ENCODE assay signal across 20 cellular contexts in genomic region chr7:987909-988308, GRCh38. TPM values are rescaled to one million over a fixed set of nuclear protein-coding genes. Genes with fewer than 3 reads are reported as not detected.
DNase-seq lines count a peak whose midpoint lies in the region; FAIRE-seq and TF ChIP-seq lines count a peak whose summit lies in the region.
"Had no signal": no experiment of that assay in that cellular context is flagged by ENCODE, and none has a peak within 500 bp of the region (broad histone marks: within the 10 kb centered on the region; RNA-seq: fewer than 3 reads in every experiment).

No MANE protein-coding gene starts in this region.

- no peak overlapping the region for H3K23ac ChIP-seq in H1 (ENCODE audit: insufficient read length)

- H3K9me3 ChIP-seq in BLaER1: no peaks in the 10 kb centered on the region
- H3K9me3 ChIP-seq in H1 (ENCODE audit: insufficient read depth in 2 of 2, low read depth in 1 of 2, low read length in 1 of 2): no peaks in the 10 kb centered on the region
- no peaks in the 10 kb centered on the region for H3K9me3 ChIP-seq in parathyroid adenoma (ENCODE audit: control insufficient read depth, low read length)
- no peaks in the 10 kb centered on the region for H3K9me3 ChIP-seq in sigmoid colon
- H3K9me3 ChIP-seq: A549, Peyer's patch, SJCRH30 had no signal

- WGBS in H1 (ENCODE audit: extremely low coverage in 1 of 2, insufficient coverage in 1 of 2, insufficient read length in 1 of 2, insufficient replicate concordance in 2 of 2, low coverage in 1 of 2, low lambda C conversion rate in 2 of 2, missing lambda C conversion rate in 1 of 2), 2 experiments: 100% methylated on average over 5 of the region's 6 CpGs; no CpG with 5 or more reads in 1 of the 2 experiments
- 23 to 49% methylated on average over 6 of the region's 6 CpGs for WGBS in sigmoid colon, 2 donors

- TF ChIP-seq CTCF in H1 (IDR thresholded peaks at IDR 0.05; ENCODE audit: control extremely low read depth in 1 of 3, insufficient read depth in 1 of 3, low read depth in 1 of 3, low read length in 3 of 3) (no peak), parathyroid adenoma (IDR thresholded peaks at IDR 0.05) (no peak), sigmoid colon (IDR thresholded peaks at IDR 0.05) (no peak)

- H4K20me1 ChIP-seq in BLaER1: no peaks in the 10 kb centered on the region
- H4K20me1 ChIP-seq in H1 (replicated peaks in 1 of 2; ENCODE audit: control insufficient read depth in 1 of 2, insufficient read depth in 2 of 2, low read length in 2 of 2): no peaks in the 10 kb centered on the region

- TF ChIP-seq POLR2A in H1 (IDR thresholded peaks at IDR 0.05; ENCODE audit: control extremely low read depth in 1 of 2, low read depth in 2 of 2, low read length in 2 of 2) (no peak), sigmoid colon (IDR thresholded peaks at IDR 0.05) (no peak)

- H3K4me2 ChIP-seq in BLaER1 (peak overlapping the region; percentile 84), H1 (ENCODE audit: insufficient read depth in 1 of 2, low read depth in 2 of 2, low read length in 2 of 2) (no peak overlapping the region), parathyroid adenoma (ENCODE audit: low read length) (no peak overlapping the region)
- H3K4me2 ChIP-seq: A549 had no signal

- no peak overlapping the region for H2BK120ac ChIP-seq in H1 (replicated peaks; ENCODE audit: low read depth, low read length)

- H3K9ac ChIP-seq in BLaER1: peak overlapping the region; percentile 69
- no peak overlapping the region for H3K9ac ChIP-seq in H1 (replicated peaks in 1 of 4; ENCODE audit: extremely low read depth in 1 of 4, low read depth in 3 of 4, low read length in 3 of 4)
- no peak overlapping the region for H3K9ac ChIP-seq in parathyroid adenoma

- no peak overlapping the region for H4K91ac ChIP-seq in H1 (replicated peaks; ENCODE audit: insufficient read length, low read length)

- no peak overlapping the region for H2BK15ac ChIP-seq in H1 (ENCODE audit: low read length)

- no peak overlapping the region for H2BK12ac ChIP-seq in H1 (ENCODE audit: low read depth, low read length)

- intact Hi-C loops in head of caudate nucleus (cut with DNase I) (no loop called here), sigmoid colon (cut with DNase I) (no loop called here)

- H4K5ac ChIP-seq in H1 (ENCODE audit: insufficient read length, low read depth, low read length): no peak overlapping the region

- TF ChIP-seq RAD21 in Ishikawa (IDR thresholded peaks at IDR 0.05; ENCODE audit: low read depth): no peak
- no peak for TF ChIP-seq RAD21 in H1 (IDR thresholded peaks at IDR 0.05 in 1 of 2, conservative IDR thresholded peaks at IDR 0.05 in 1 of 2; ENCODE audit: low read depth in 2 of 2, low read length in 2 of 2)

- no peaks in the 10 kb centered on the region for H3K27me3 ChIP-seq in BLaER1
- no peaks in the 10 kb centered on the region for H3K27me3 ChIP-seq in H1 (replicated peaks in 1 of 4; ENCODE audit: control insufficient read depth in 3 of 4, extremely low read depth in 1 of 4, insufficient read depth in 3 of 4, low read length in 3 of 4)
- no peaks in the 10 kb centered on the region for H3K27me3 ChIP-seq in parathyroid adenoma (ENCODE audit: control insufficient read depth, insufficient read depth, low read length)
- peaks cover 33 to 68% (median 48%) of the 10 kb centered on the region in 3 donors for H3K27me3 ChIP-seq in sigmoid colon

- DNase-seq in H1 (ENCODE audit: low read depth in 1 of 2, low spot score in 2 of 2) (no peak), head of caudate nucleus (no peak), sigmoid colon (no peak), NCI-H510A treated with DMSO at 0.1 percent for 48 hours (lab: John Stamatoyannopoulos, UW) (no peak)
- DNase-seq: HFFc6, KBM-7, NCI-H1092 treated with DMSO at 0.1 percent for 48 hours, NCI-H1436 treated with DMSO at 0.1 percent for 48 hours, NCI-H1930, Peyer's patch had no signal

- H2AFZ ChIP-seq in H1 (ENCODE audit: low read length): no peak overlapping the region
- peak overlapping the region; percentile 73 for H2AFZ ChIP-seq in parathyroid adenoma

- H3K27ac ChIP-seq in BLaER1: peak overlapping the region; percentile 92
- H3K27ac ChIP-seq in H1 (ENCODE audit: low read depth, low read length): no peak overlapping the region
- no peak overlapping the region for H3K27ac ChIP-seq in parathyroid adenoma
- H3K27ac ChIP-seq in sigmoid colon: no peak overlapping the region
- H3K27ac ChIP-seq: C4-2B, Peyer's patch, SJCRH30 had no signal

- no peaks in the 10 kb centered on the region for H3K79me1 ChIP-seq in H1 (ENCODE audit: low read depth, low read length)

- no peak overlapping the region for H2AK5ac ChIP-seq in H1 (ENCODE audit: low read depth, low read length)

- no peak overlapping the region; the same call in 1 of the 2 replicates for H3K18ac ChIP-seq in H1 (ENCODE audit: extremely low read depth, low read length)

- no peak overlapping the region for H3K56ac ChIP-seq in H1 (replicated peaks; ENCODE audit: insufficient read length, low read depth, low read length)

- TF ChIP-seq EP300 in Ishikawa (IDR thresholded peaks at IDR 0.05; ENCODE audit: borderline replicate concordance): no peak
- no peak for TF ChIP-seq EP300 in H1 (IDR thresholded peaks at IDR 0.05; ENCODE audit: borderline replicate concordance in 1 of 2, low read depth in 2 of 2, low read length in 2 of 2)
- TF ChIP-seq EP300 in sigmoid colon (IDR thresholded peaks at IDR 0.05): no peak

- H3K4me3 ChIP-seq in BLaER1: peak overlapping the region; percentile 29; the same call in 1 of the 2 replicates
- no peak overlapping the region for H3K4me3 ChIP-seq in H1 (ENCODE audit: extremely low read depth in 1 of 4, insufficient read depth in 2 of 4, low read depth in 3 of 4, low read length in 4 of 4)
- no peak overlapping the region for H3K4me3 ChIP-seq in parathyroid adenoma (ENCODE audit: low read depth, low read length)
- H3K4me3 ChIP-seq in sigmoid colon: no peak overlapping the region
- H3K4me3 ChIP-seq: A549, Peyer's patch had no signal

- no peak overlapping the region for H3K4ac ChIP-seq in H1 (replicated peaks; ENCODE audit: insufficient read length, low read depth, low read length)

- no peak overlapping the region for H2BK20ac ChIP-seq in H1 (ENCODE audit: low read length)

- H3K23me2 ChIP-seq in H1 (ENCODE audit: low read depth, low read length): no peaks in the 10 kb centered on the region

- H3K4me1 ChIP-seq in BLaER1 (peaks cover 95% of the 10 kb centered on the region), H1 (replicated peaks in 1 of 4; ENCODE audit: control insufficient read depth in 3 of 4, insufficient read depth in 4 of 4, low read length in 3 of 4) (peaks cover 0 to 5% (median 1%) of the 10 kb centered on the region in 4 experiments; a peak in 3 of 7 replicates), parathyroid adenoma (peaks cover 2% of the 10 kb centered on the region), sigmoid colon (peaks cover 0 to 12% (median 4%) of the 10 kb centered on the region in 4 donors)
- H3K4me1 ChIP-seq: SJCRH30 had no signal

- POLR2A ChIA-PET in H1 (lab: Charles Lee; ENCODE audit: partially characterized antibody): interaction anchor here (0.6 to 1.3 kb wide), 3 partner anchors 13 to 339 kb away, joined by 3 to 6 read pairs (median 4); partner anchors contain the start of gene COX19

- H3K79me2 ChIP-seq in H1 (ENCODE audit: control insufficient read depth in 1 of 2, insufficient read depth in 2 of 2, low read length in 2 of 2): no peaks in the 10 kb centered on the region
- H3K79me2 ChIP-seq in parathyroid adenoma: no peaks in the 10 kb centered on the region

- FAIRE-seq in H1 (lab: Jason Lieb, UNC): no peak
- FAIRE-seq: A549, G401.6, H54 had no signal

- H2BK5ac ChIP-seq in H1 (ENCODE audit: low read depth, low read length): no peak overlapping the region

- H4K8ac ChIP-seq in H1 (ENCODE audit: extremely low read depth, insufficient read depth, low read length): peak overlapping the region; percentile 68

- H3K36me3 ChIP-seq in BLaER1 (no peaks in the 10 kb centered on the region), H1 (ENCODE audit: control insufficient read depth in 2 of 4, insufficient read depth in 4 of 4, low read length in 3 of 4) (no peaks in the 10 kb centered on the region), parathyroid adenoma (ENCODE audit: control insufficient read depth, insufficient read depth, low read length) (no peaks in the 10 kb centered on the region), sigmoid colon (no peaks in the 10 kb centered on the region)
- H3K36me3 ChIP-seq: Peyer's patch, SJCRH30 had no signal

- CTCF ChIA-PET in H1 (lab: Charles Lee; ENCODE audit: partially characterized antibody): interaction anchor here (1.0 to 1.7 kb wide), 7 partner anchors 9 to 78 kb away, joined by 3 to 13 read pairs (median 4); no protein-coding TSS in a partner anchor

- H3K14ac ChIP-seq in H1 (ENCODE audit: insufficient read length): no peak overlapping the region

RNA-seq across cellular contexts. Expression of gene CYP2W1, which starts 4.9 kb away (rescaled TPM):
- not detected in 2 replicates for total RNA-seq in H1 (2021; fragmentation: NEBNext Ultra II Directional; extraction: Animal tissue kit (Norgen Biotek cat#: 25700))
- polyA plus RNA-seq in H1 (2011; rRNA removed): 0.05 TPM in 1 of 2 replicates, not detected in the other
- 0.04 TPM for polyA plus RNA-seq in H1 (2011; cell fraction: cytosol; rRNA removed)
- 0.16 TPM for polyA plus RNA-seq in H1 (2011; cell fraction: nucleus; rRNA removed)
- polyA plus RNA-seq in H1 (2012, experiment 1 of 2): 0.08 to 0.14 TPM (median 0.13 TPM) in 3 of 4 replicates, not detected in the other
- not detected for polyA plus RNA-seq in H1 (2012, experiment 2 of 2)
- polyA plus RNA-seq in H1 (2013, experiment 1 of 2): not detected
- polyA plus RNA-seq in H1 (2013, experiment 2 of 2): 0.04 TPM
- not detected in 2 replicates for polyA minus RNA-seq in H1 (2011; rRNA and poly(A)+ RNA removed)
- polyA minus RNA-seq in H1 (2011; cell fraction: cytosol; rRNA and poly(A)+ RNA removed): not detected
- not detected for polyA minus RNA-seq in H1 (2011; cell fraction: nucleus; rRNA and poly(A)+ RNA removed)
- total RNA-seq in sigmoid colon: under 1 TPM in 1 of 4 donors, not detected in 3; 0.83 TPM
- 1 to 10 TPM in 1 of 3 donors, not detected in 2; 3.8 TPM for polyA plus RNA-seq in sigmoid colon
- total RNA-seq: CD8-positive, alpha-beta memory T cell; Daoy; SJCRH30 had no signal
- polyA plus RNA-seq: A549; CD8-positive, alpha-beta memory T cell had no signal

RNA-seq across cellular contexts. Expression of gene COX19, which starts 12.6 kb away (rescaled TPM):
- total RNA-seq in H1 (2021; fragmentation: NEBNext Ultra II Directional; extraction: Animal tissue kit (Norgen Biotek cat#: 25700)): 7.9 and 9.0 TPM in 2 replicates
- polyA plus RNA-seq in H1 (2011; rRNA removed) (3.9 and 5.8 TPM in 2 replicates), sigmoid colon (10 to 100 TPM in 1 of 3 donors, 1 to 10 TPM in 2; 5.1 to 11.5 (median 6.0) TPM)
- polyA plus RNA-seq in H1 (2011; cell fraction: cytosol; rRNA removed): 5.7 TPM
- polyA plus RNA-seq in H1 (2011; cell fraction: nucleus; rRNA removed): 8.0 TPM
- 5.4 to 7.9 TPM (median 6.1 TPM) in 4 replicates for polyA plus RNA-seq in H1 (2012, experiment 1 of 2)
- polyA plus RNA-seq in H1 (2012, experiment 2 of 2): 3.6 TPM
- 7.3 TPM for polyA plus RNA-seq in H1 (2013, experiment 1 of 2)
- 7.1 TPM for polyA plus RNA-seq in H1 (2013, experiment 2 of 2)
- polyA minus RNA-seq in H1 (2011; rRNA and poly(A)+ RNA removed): 4.2 and 7.6 TPM in 2 replicates
- 3.3 TPM for polyA minus RNA-seq in H1 (2011; cell fraction: cytosol; rRNA and poly(A)+ RNA removed)
- polyA minus RNA-seq in H1 (2011; cell fraction: nucleus; rRNA and poly(A)+ RNA removed): 13.6 TPM
- 10 to 100 TPM in 1 of 4 donors, 1 to 10 TPM in 3; 8.9 to 12.7 (median 9.3) TPM for total RNA-seq in sigmoid colon

RNA-seq across cellular contexts. Expression of gene ADAP1, which starts 33.4 kb away (rescaled TPM):
- 5.4 and 5.8 TPM in 2 replicates for total RNA-seq in H1 (2021; fragmentation: NEBNext Ultra II Directional; extraction: Animal tissue kit (Norgen Biotek cat#: 25700))
- polyA plus RNA-seq in H1 (2011; rRNA removed) (6.1 and 8.1 TPM in 2 replicates), sigmoid colon (100 to 1,000 TPM in 2 of 3 donors, 10 to 100 TPM in 1; 99.1 to 157 (median 109) TPM)
- 7.0 TPM for polyA plus RNA-seq in H1 (2011; cell fraction: cytosol; rRNA removed)
- 14.6 TPM for polyA plus RNA-seq in H1 (2011; cell fraction: nucleus; rRNA removed)
- polyA plus RNA-seq in H1 (2012, experiment 1 of 2): 6.7 to 9.5 TPM (median 9.3 TPM) in 4 replicates
- polyA plus RNA-seq in H1 (2012, experiment 2 of 2): 10.2 TPM
- 5.6 TPM for polyA plus RNA-seq in H1 (2013, experiment 1 of 2)
- 4.6 TPM for polyA plus RNA-seq in H1 (2013, experiment 2 of 2)
- 4.6 and 6.6 TPM in 2 replicates for polyA minus RNA-seq in H1 (2011; rRNA and poly(A)+ RNA removed)
- polyA minus RNA-seq in H1 (2011; cell fraction: cytosol; rRNA and poly(A)+ RNA removed): 6.6 TPM
- polyA minus RNA-seq in H1 (2011; cell fraction: nucleus; rRNA and poly(A)+ RNA removed): 6.3 TPM
- total RNA-seq in sigmoid colon: 10 to 100 TPM; 11.4 to 72.6 (median 28.9) TPM

RNA-seq across cellular contexts. Expression of gene GPR146, which starts 56.4 kb away (rescaled TPM):
- total RNA-seq in H1 (2021; fragmentation: NEBNext Ultra II Directional; extraction: Animal tissue kit (Norgen Biotek cat#: 25700)): 0.54 and 1.8 TPM in 2 replicates
- polyA plus RNA-seq in H1 (2011; rRNA removed): 2.7 and 3.9 TPM in 2 replicates
- polyA plus RNA-seq in H1 (2011; cell fraction: cytosol; rRNA removed): 2.5 TPM
- polyA plus RNA-seq in H1 (2011; cell fraction: nucleus; rRNA removed): 3.3 TPM
- polyA plus RNA-seq in H1 (2012, experiment 1 of 2): 0.62 to 1.8 TPM (median 1.3 TPM) in 4 replicates
- polyA plus RNA-seq in H1 (2012, experiment 2 of 2): 2.0 TPM
- polyA plus RNA-seq in H1 (2013, experiment 1 of 2): 1.1 TPM
- 0.79 TPM for polyA plus RNA-seq in H1 (2013, experiment 2 of 2)
- polyA minus RNA-seq in H1 (2011; rRNA and poly(A)+ RNA removed): 2.9 and 4.5 TPM in 2 replicates
- polyA minus RNA-seq in H1 (2011; cell fraction: cytosol; rRNA and poly(A)+ RNA removed): 0.81 TPM
- 3.9 TPM for polyA minus RNA-seq in H1 (2011; cell fraction: nucleus; rRNA and poly(A)+ RNA removed)
- 10 to 100 TPM; 10.8 to 33.5 (median 27.2) TPM for total RNA-seq in sigmoid colon
- polyA plus RNA-seq in sigmoid colon: 1 to 10 TPM; 3.0 to 7.1 (median 5.5) TPM
